In the genomic region with DNA sequence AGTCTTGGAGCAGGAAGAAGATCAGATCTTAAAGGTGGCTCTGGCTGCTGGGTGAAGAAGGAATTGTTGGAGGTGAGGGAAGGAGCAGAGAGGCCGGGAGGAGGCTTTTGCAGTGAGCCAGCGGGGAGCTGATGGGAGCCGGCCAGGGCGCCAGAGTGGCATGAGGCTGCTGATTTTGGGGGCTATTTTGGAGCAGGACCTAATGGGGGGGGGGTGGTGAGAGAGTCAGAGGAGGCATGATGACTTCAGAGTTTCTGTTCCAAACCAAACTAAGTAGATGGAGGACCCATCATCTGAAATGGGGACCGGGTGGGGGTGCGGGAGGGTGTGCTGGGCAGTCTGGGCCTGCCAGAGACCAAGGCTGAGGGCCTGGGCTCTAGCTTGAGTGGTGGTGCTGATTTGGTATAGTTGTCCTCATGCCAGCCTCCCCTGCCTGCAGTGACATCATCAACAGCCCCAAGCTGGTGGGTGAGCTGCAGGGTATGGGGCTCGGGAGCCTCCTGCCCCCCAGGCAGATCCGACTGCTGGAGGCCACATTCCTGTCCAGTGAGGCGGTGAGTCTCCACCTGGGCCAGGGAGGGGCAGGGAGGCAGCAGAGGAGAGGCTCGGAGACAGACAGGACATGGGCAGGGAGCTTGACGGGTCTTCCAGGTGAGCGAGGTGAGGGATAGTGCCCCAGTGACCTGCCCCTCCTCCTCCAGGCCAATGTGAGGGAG, we compare ENCODE assay signal across 14 cellular contexts. TPM values are rescaled to one million over a fixed set of nuclear protein-coding genes. Genes with fewer than 3 reads are reported as not detected.
DNase-seq lines count a peak whose midpoint lies in the region; FAIRE-seq and TF ChIP-seq lines count a peak whose summit lies in the region.
"Had no signal": no experiment of that assay in that cellular context is flagged by ENCODE, and none has a peak within 500 bp of the region (broad histone marks: within the 10 kb centered on the region; RNA-seq: fewer than 3 reads in every experiment).

No MANE protein-coding gene starts in this region.

- H3K27me3 ChIP-seq in esophagus squamous epithelium (peaks cover 0 to 1% (median 0%) of the 10 kb centered on the region in 4 donors), trophoblast cell (ENCODE audit: insufficient read depth, low read length) (peaks cover 3% of the 10 kb centered on the region)
- H3K27me3 ChIP-seq: upper lobe of right lung had no signal

- intact Hi-C loops in esophagus squamous epithelium (cut with DNase I), result no loop called here

- no peak overlapping the region for H3K4me2 ChIP-seq in trophoblast cell (ENCODE audit: low read length)

- H3K27ac ChIP-seq in esophagus squamous epithelium, result peak overlapping the region; percentile 68 to 86 (median 74)
- no peak overlapping the region for H3K27ac ChIP-seq in trophoblast cell (ENCODE audit: low read depth, low read length)
- H3K27ac ChIP-seq: upper lobe of right lung had no signal

- H3K18ac ChIP-seq in trophoblast cell (ENCODE audit: low read length), result no peak overlapping the region

- no peak overlapping the region for H3K23ac ChIP-seq in trophoblast cell (ENCODE audit: low read length)

- no peak for TF ChIP-seq POLR2A in esophagus squamous epithelium (IDR thresholded peaks at IDR 0.05)

- POLR2A ChIA-PET in HEK293T (lab: Yijun Ruan, JAX), result no interaction called here

- no peak overlapping the region for H3K4ac ChIP-seq in trophoblast cell (ENCODE audit: low read depth, low read length)

- H3K9ac ChIP-seq in trophoblast cell (ENCODE audit: low read length), result no peak overlapping the region

- H3K4me3 ChIP-seq in esophagus squamous epithelium (peak overlapping the region in 1 of 4 donors; percentile 85), trophoblast cell (ENCODE audit: low read depth, low read length) (no peak overlapping the region)
- H3K4me3 ChIP-seq: upper lobe of right lung had no signal

- TF ChIP-seq CTCF in esophagus squamous epithelium (IDR thresholded peaks at IDR 0.05), result no peak

- CTCF ChIA-PET in HEK293T (lab: Yijun Ruan, JAX), result interaction anchor here (2.5 kb wide), 1 partner anchor 24 kb away, joined by 15 read pairs; no protein-coding TSS in a partner anchor

- FAIRE-seq in RCC 7860 (lab: Jason Lieb, UNC), result no peak
- FAIRE-seq: small intestine had no signal

- H3K9me3 ChIP-seq in esophagus squamous epithelium (no peaks in the 10 kb centered on the region), trophoblast cell (ENCODE audit: insufficient read depth, low read depth, low read length) (peaks cover 3% of the 10 kb centered on the region)
- H3K9me3 ChIP-seq: upper lobe of right lung had no signal

- 68 to 81% methylated on average over 6 to 8 of the region's 12 CpGs for WGBS in esophagus squamous epithelium, 2 donors
- no CpG with 5 or more reads among the region's 12 CpGs for WGBS in trophoblast cell (ENCODE audit: extremely low coverage, insufficient coverage, insufficient read length)

- DNase-seq in EL (peak; percentile 62), RCC 7860 (ENCODE audit: low spot score) (peak; percentile 40), esophagus squamous epithelium (lab: John Stamatoyannopoulos, UW) (no peak), trophoblast cell (peak; percentile 91 to 92), HEK293T (ENCODE audit: extremely low spot score) (no peak), hippocampal formation (lab: John Stamatoyannopoulos, UW) (no peak)
- DNase-seq in activated T-cell treated with anti-CD3 and anti-CD28 coated beads, Interleukin-2, amount 50 U/mL, for 1 hour, result no peak
- no peak for DNase-seq in stimulated activated CD4-positive, alpha-beta T cell treated with anti-CD3 and anti-CD28 coated beads, Interleukin-1b, Interleukin-23, amount 100 ng/mL, for 48 hours
- DNase-seq: activated CD8-positive, alpha-beta T cell treated with anti-CD3 and anti-CD28 coated beads, Interleukin-2, amount 10 ng/mL, durations not matched to agents 7 days and 5 days; NCI-H2081; small intestine had no signal

- no peak overlapping the region for H4K12ac ChIP-seq in trophoblast cell (ENCODE audit: low read depth, low read length)

- no peak overlapping the region for H4K8ac ChIP-seq in trophoblast cell (ENCODE audit: low read depth, low read length)

- H3K4me1 ChIP-seq in esophagus squamous epithelium, result peaks cover 68 to 76% (median 68%) of the 10 kb centered on the region in 3 donors
- peaks cover 21 to 34% of the 10 kb centered on the region in 2 experiments for H3K4me1 ChIP-seq in trophoblast cell (ENCODE audit: control insufficient read depth in 1 of 2, insufficient read depth in 2 of 2, low read length in 2 of 2)

- H3K79me1 ChIP-seq in trophoblast cell (ENCODE audit: low read length), result no peaks in the 10 kb centered on the region

- H4K91ac ChIP-seq in trophoblast cell (ENCODE audit: low read depth, low read length), result no peak overlapping the region

- H2BK5ac ChIP-seq in trophoblast cell (ENCODE audit: low read depth, low read length, poor library complexity), result no peak overlapping the region

- H3K36me3 ChIP-seq in esophagus squamous epithelium (peaks cover 10 to 49% (median 16%) of the 10 kb centered on the region in 3 donors), trophoblast cell (ENCODE audit: control insufficient read depth in 1 of 2, insufficient read depth in 2 of 2, low read length in 2 of 2) (peaks cover 6 to 9% of the 10 kb centered on the region in 2 experiments)

- H2BK120ac ChIP-seq in trophoblast cell (ENCODE audit: insufficient read depth, low read length, poor library complexity), result no peak overlapping the region

- H3K79me2 ChIP-seq in trophoblast cell (ENCODE audit: control insufficient read depth, insufficient read depth, low read length, poor library complexity), result no peaks in the 10 kb centered on the region

- no peak overlapping the region for H2BK12ac ChIP-seq in trophoblast cell (ENCODE audit: low read length)

- H3K14ac ChIP-seq in trophoblast cell (ENCODE audit: low read length), result no peak overlapping the region

- H2AFZ ChIP-seq in trophoblast cell (ENCODE audit: insufficient read depth, low read length, poor library complexity), result no peak overlapping the region

- H2AK5ac ChIP-seq in trophoblast cell (ENCODE audit: low read length), result peak overlapping the region; percentile 16

TF ChIP-seq in HEK293T, 16 proteins besides CTCF, POLR2A, EP300 and RAD21:
- TF ChIP-seq TARDBP (IDR thresholded peaks at IDR 0.05) (no peak), FOXM1 (IDR thresholded peaks at IDR 0.05; ENCODE audit: borderline replicate concordance) (no peak), ARNT (IDR thresholded peaks at IDR 0.05) (no peak), FOXA1 (IDR thresholded peaks at IDR 0.05) (no peak), SUZ12 (IDR thresholded peaks at IDR 0.05) (no peak), ZNF384 (IDR thresholded peaks at IDR 0.05) (no peak), FOXK2 (IDR thresholded peaks at IDR 0.05) (no peak), ELF4 (IDR thresholded peaks at IDR 0.05) (no peak), NFRKB (IDR thresholded peaks at IDR 0.05) (no peak), LEF1 (IDR thresholded peaks at IDR 0.05; ENCODE audit: borderline replicate concordance) (no peak), HDGF (IDR thresholded peaks at IDR 0.05; ENCODE audit: borderline replicate concordance) (no peak), PKNOX1 (IDR thresholded peaks at IDR 0.05) (no peak), SP1 (IDR thresholded peaks at IDR 0.05) (no peak), L3MBTL2 (conservative IDR thresholded peaks at IDR 0.05) (no peak), BHLHE40 (IDR thresholded peaks at IDR 0.05; ENCODE audit: borderline replicate concordance) (no peak), CTBP1 (IDR thresholded peaks at IDR 0.05; ENCODE audit: borderline replicate concordance) (no peak)

RNA-seq across cellular contexts. Expression of gene TNFAIP2, which starts 6.2 kb away (rescaled TPM):
- 100 to 1,000 TPM in 3 of 4 donors, 10 to 100 TPM in 1; 36.6 to 163 (median 130) TPM for total RNA-seq in esophagus squamous epithelium
- polyA plus RNA-seq in trophoblast cell (2013), result 185 and 205 TPM in 2 replicates

RNA-seq across cellular contexts. Expression of gene EXOC3L4, which starts 34.9 kb away (rescaled TPM):
- total RNA-seq in esophagus squamous epithelium, result under 1 TPM in 1 of 4 donors, not detected in 3; 1.00 TPM
- polyA plus RNA-seq in trophoblast cell (2013), result 0.11 and 0.22 TPM in 2 replicates
- total RNA-seq: activated CD8-positive, alpha-beta T cell treated with anti-CD3 and anti-CD28 coated beads, Interleukin-2, amount 10 ng/mL, durations not matched to agents 7 days and 5 days; chondrocyte; mononuclear cell had no signal

RNA-seq across cellular contexts. Expression of gene LBHD2, which starts 45.4 kb away (rescaled TPM):
- 1 to 10 TPM in 1 of 4 donors, not detected in 3; 1.1 TPM for total RNA-seq in esophagus squamous epithelium
- polyA plus RNA-seq in trophoblast cell (2013), result 0.30 and 0.39 TPM in 2 replicates
- total RNA-seq: activated CD8-positive, alpha-beta T cell treated with anti-CD3 and anti-CD28 coated beads, Interleukin-2, amount 10 ng/mL, durations not matched to agents 7 days and 5 days; chondrocyte; mononuclear cell; upper lobe of right lung had no signal
- polyA plus RNA-seq: small intestine had no signal

Comparison
In these comparisons a context has a peak if more than half of its experiments do, and no peak if none do; other contexts are left out.
1. DNase-seq: peak in EL (single experiment), RCC 7860 (single experiment) and trophoblast cell (2 of 2); none in esophagus squamous epithelium (single experiment), activated T-cell treated with anti-CD3 and anti-CD28 coated beads, Interleukin-2, amount 50 U/mL, for 1 hour (single experiment), stimulated activated CD4-positive, alpha-beta T cell treated with anti-CD3 and anti-CD28 coated beads, Interleukin-1b, Interleukin-23, amount 100 ng/mL, for 48 hours (single experiment), HEK293T (single experiment) and hippocampal formation (0 of 2).